ENCODE assay signal across 23 cellular contexts in genomic region chr3:9875448-9875847, GRCh38. TPM values are rescaled to one million over a fixed set of nuclear protein-coding genes. Genes with fewer than 3 reads are reported as not detected.
DNase-seq lines count a peak whose midpoint lies in the region; ATAC-seq and TF ChIP-seq lines count a peak whose summit lies in the region.
"Had no signal": no experiment of that assay in that cellular context is flagged by ENCODE, and none has a peak within 500 bp of the region (broad histone marks: within the 10 kb centered on the region; RNA-seq: fewer than 3 reads in every experiment).

No MANE protein-coding gene starts in this region.

- H2AFZ ChIP-seq in PC-9, result no peak overlapping the region

- H3K4me2 ChIP-seq in PC-9, result no peak overlapping the region

- H3K9me3 ChIP-seq in PC-9 (ENCODE audit: insufficient read depth, low read depth) (no peaks in the 10 kb centered on the region), transverse colon (no peaks in the 10 kb centered on the region)
- H3K9me3 ChIP-seq: thyroid gland had no signal

- H3K27ac ChIP-seq in PC-9 (peak overlapping the region; percentile 1; the same call in 1 of the 2 replicates), transverse colon (no peak overlapping the region)
- H3K27ac ChIP-seq: 22Rv1, thyroid gland had no signal

- in situ Hi-C loops in transverse colon (cut with MboI; ENCODE audit: low pct_ligation_motif_present in 1 of 4, low pct_unique_long_range_greater_than_20kb in 1 of 4, low sequenced_read_pairs in 3 of 4), result no loop called here

- BruUV-seq in PC-9 (replicated peaks; lab: Mats Ljungman, UMichigan), result no TSS peak

- H3K4me1 ChIP-seq in PC-9 (replicated peaks; ENCODE audit: insufficient read depth) (peaks cover 51% of the 10 kb centered on the region), transverse colon (peaks cover 0 to 5% (median 0%) of the 10 kb centered on the region in 4 donors)
- H3K4me1 ChIP-seq: thyroid gland had no signal

- H3K27me3 ChIP-seq in PC-9 (ENCODE audit: insufficient read depth, low read depth) (no peaks in the 10 kb centered on the region), H7 (ENCODE audit: control insufficient read depth, insufficient read depth, low read length) (no peaks in the 10 kb centered on the region), transverse colon (no peaks in the 10 kb centered on the region)
- H3K27me3 ChIP-seq: thyroid gland had no signal

- H3K9me2 ChIP-seq in PC-9 (ENCODE audit: insufficient read depth), result no peaks in the 10 kb centered on the region

- TF ChIP-seq EP300 in transverse colon (IDR thresholded peaks at IDR 0.05; ENCODE audit: low read depth), result no peak

- peaks cover 16% of the 10 kb centered on the region for H3F3A ChIP-seq in PC-9 (ENCODE audit: insufficient read depth, low read depth)

- H3K79me2 ChIP-seq in PC-9 (ENCODE audit: low read depth), result no peaks in the 10 kb centered on the region

- no peaks in the 10 kb centered on the region for H4K20me1 ChIP-seq in PC-9 (ENCODE audit: insufficient read depth)

- peak; percentile 43 for DNase-seq in NCI-H2107 treated with DMSO at 0.1 percent for 48 hours (lab: John Stamatoyannopoulos, UW; ENCODE audit: unreplicated experiment)
- DNase-seq in NCI-H2107 (lab: John Stamatoyannopoulos, UW), result no peak
- peak; percentile 17 for DNase-seq in NCI-H2196 (lab: John Stamatoyannopoulos, UW; ENCODE audit: unreplicated experiment)
- DNase-seq in PC-9, result no peak
- DNase-seq in activated CD4-positive, alpha-beta T cell treated with anti-CD3 and anti-CD28 coated beads for 48 hours, result no peak
- DNase-seq in H7, result no peak
- DNase-seq in transverse colon, result no peak
- DNase-seq: activated CD4-positive, alpha-beta T cell treated with anti-CD3 and anti-CD28 coated beads for 36 hours; activated CD8-positive, alpha-beta memory T cell treated with anti-CD3 and anti-CD28 coated beads for 24 hours; activated T-cell treated with anti-CD3 and anti-CD28 coated beads, Interleukin-2, amount 50 U/mL, for 1 hour; amniotic stem cell; effector CD8-positive, alpha-beta T cell; erythroblast; foreskin melanocyte; left cardiac atrium; stimulated activated CD4-positive, alpha-beta T cell treated with anti-CD3 and anti-CD28 coated beads, Interleukin-15, amount 100 ng/mL, for 24 hours; T-helper 17 cell; thyroid gland had no signal

- POLR2A ChIA-PET in PC-9 (lab: Charles Lee; ENCODE audit: unreplicated experiment), result no interaction called here

- intact Hi-C loops in PC-9 (cut with micrococcal nuclease; ENCODE audit: unreplicated experiment), result no loop called here
- intact Hi-C loops in transverse colon (cut with DNase I; ENCODE audit: low total_unique reads), result no loop called here

- no peaks in the 10 kb centered on the region for H3K36me3 ChIP-seq in PC-9 (ENCODE audit: low read depth)
- H3K36me3 ChIP-seq in H7 (replicated peaks; ENCODE audit: control insufficient read depth, insufficient read depth, low read length), result no peaks in the 10 kb centered on the region
- no peaks in the 10 kb centered on the region for H3K36me3 ChIP-seq in transverse colon
- H3K36me3 ChIP-seq: thyroid gland had no signal

- TF ChIP-seq POLR2A in transverse colon (IDR thresholded peaks at IDR 0.05), result no peak

- CTCF ChIA-PET in PC-9 (lab: Charles Lee), result interaction anchor here (0.6 kb wide), 1 partner anchor 376 kb away, joined by 3 read pairs; no protein-coding TSS in a partner anchor

- no peak for TF ChIP-seq CTCF in PC-9 (conservative IDR thresholded peaks at IDR 0.05)
- no peak for TF ChIP-seq CTCF in transverse colon (IDR thresholded peaks at IDR 0.05)

- no peak for ATAC-seq in HG02642 (IDR thresholded peaks at IDR 0.05; ENCODE audit: poor library complexity, unreplicated experiment)
- ATAC-seq: activated CD4-positive, alpha-beta T cell treated with anti-CD3 and anti-CD28 coated beads for 36 hours; left cardiac atrium; T-helper 17 cell had no signal

- H3K4me3 ChIP-seq in PC-9, result no peak overlapping the region
- no peak overlapping the region for H3K4me3 ChIP-seq in H7 (ENCODE audit: insufficient read depth, low read depth, low read length)
- H3K4me3 ChIP-seq in transverse colon, result no peak overlapping the region
- H3K4me3 ChIP-seq: thyroid gland had no signal

RNA-seq across cellular contexts. Expression of gene CIDEC, which starts 4.6 kb away (rescaled TPM):
- total RNA-seq in PC-9 (2021), result 0.37 TPM in 1 of 2 replicates, not detected in the other
- total RNA-seq in H7 (2014; rRNA removed; shearing (Covaris generic)), result not detected in 2 replicates
- total RNA-seq in transverse colon, result 10 to 100 TPM in 3 of 4 donors, under 1 TPM in 1; 1.00 to 50.5 (median 48.0) TPM
- total RNA-seq: activated CD4-positive, alpha-beta T cell treated with anti-CD3 and anti-CD28 coated beads for 36 hours; B cell; progenitor cell of endocrine pancreas; RPMI7951; T-helper 17 cell had no signal

RNA-seq across cellular contexts. Expression of gene JAGN1, which starts 15.0 kb away (rescaled TPM):
- 46.7 and 52.4 TPM in 2 replicates for total RNA-seq in PC-9 (2021)
- total RNA-seq in H7 (2014; rRNA removed; shearing (Covaris generic)), result 15.0 and 15.1 TPM in 2 replicates
- total RNA-seq in transverse colon, result 10 to 100 TPM in 3 of 4 donors, 1 to 10 TPM in 1; 5.8 to 73.0 (median 28.5) TPM

RNA-seq across cellular contexts. Expression of gene IL17RE, which starts 27.2 kb away (rescaled TPM):
- total RNA-seq in PC-9 (2021) (22.7 and 23.8 TPM in 2 replicates), transverse colon (100 to 1,000 TPM in 2 of 4 donors, 10 to 100 TPM in 2; 81.5 to 178 (median 108) TPM)
- total RNA-seq in H7 (2014; rRNA removed; shearing (Covaris generic)), result 1.5 and 1.9 TPM in 2 replicates
- total RNA-seq: B cell, RPMI7951 had no signal

RNA-seq across cellular contexts. Expression of gene RPUSD3, which starts 31.6 kb away (rescaled TPM):
- 53.2 and 57.7 TPM in 2 replicates for total RNA-seq in PC-9 (2021)
- total RNA-seq in H7 (2014; rRNA removed; shearing (Covaris generic)), result 117 and 131 TPM in 2 replicates
- total RNA-seq in transverse colon, result 10 to 100 TPM; 34.1 to 78.0 (median 43.9) TPM

RNA-seq across cellular contexts. Expression of gene IL17RC, which starts 41.5 kb away (rescaled TPM):
- total RNA-seq in PC-9 (2021) (45.0 and 54.6 TPM in 2 replicates), transverse colon (10 to 100 TPM; 61.1 to 74.4 (median 67.1) TPM)
- 11.6 and 15.3 TPM in 2 replicates for total RNA-seq in H7 (2014; rRNA removed; shearing (Covaris generic))

Comparison
In these comparisons a context has a peak if more than half of its experiments do, and no peak if none do; other contexts are left out.
1. DNase-seq: peak in NCI-H2107 treated with DMSO at 0.1 percent for 48 hours (single experiment) and NCI-H2196 (single experiment); none in NCI-H2107 (single experiment), PC-9 (0 of 2), activated CD4-positive, alpha-beta T cell treated with anti-CD3 and anti-CD28 coated beads for 48 hours (single experiment), H7 (single experiment) and transverse colon (single experiment).